1 cellular context compared by ENCODE assay signal in the genomic region with DNA sequence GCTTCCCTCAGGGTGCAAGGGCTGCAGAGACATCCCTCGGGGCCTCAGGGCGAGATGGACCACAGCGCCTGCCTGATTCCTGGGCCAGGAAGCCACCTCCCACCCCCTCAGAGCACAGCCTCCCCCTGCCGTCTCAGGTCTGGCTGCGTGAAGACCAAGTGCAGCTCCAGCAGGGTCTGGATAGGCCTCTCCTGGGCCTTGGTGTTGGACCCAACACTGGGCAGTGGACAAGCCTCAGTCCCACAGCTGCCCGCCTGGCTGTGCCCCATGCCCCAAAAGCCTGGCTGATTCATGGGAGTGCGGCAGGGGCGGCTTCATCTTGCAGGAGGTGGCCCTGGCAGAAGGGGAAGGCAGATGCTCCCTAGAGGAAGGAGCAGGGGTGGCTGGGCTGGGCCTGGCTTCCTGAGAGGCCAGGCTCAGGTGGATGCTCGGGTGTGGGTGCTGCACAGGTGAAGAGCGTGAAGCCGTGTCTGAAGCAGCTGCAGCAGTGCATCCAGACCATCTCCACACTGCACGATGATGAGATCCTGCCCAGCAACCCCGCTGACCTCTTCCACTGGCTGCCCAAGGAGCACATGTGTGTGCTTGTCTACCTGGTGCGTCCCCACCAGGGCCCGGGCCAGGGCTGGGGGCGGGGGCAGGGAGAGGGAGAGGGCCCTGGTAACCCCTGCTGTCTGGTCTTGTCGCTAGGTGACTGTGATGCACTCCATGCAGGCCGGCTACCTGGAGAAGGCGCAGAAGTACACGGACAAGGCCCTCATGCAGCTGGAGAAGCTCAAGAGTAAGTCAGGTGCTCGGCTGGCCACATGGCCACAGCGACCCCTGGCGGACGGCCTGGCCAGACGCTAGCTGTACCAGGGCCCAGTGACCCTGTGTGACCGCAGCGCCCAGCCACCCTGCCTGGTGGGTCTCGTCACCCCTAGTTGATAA.
TF ChIP-seq lines count a peak whose summit lies in the region.

No MANE protein-coding gene starts in this region.

TF ChIP-seq in K562, 482 proteins besides CTCF, POLR2A, EP300 and RAD21 (continues in another document):
- TF ChIP-seq DLX4 (CRISPR knock-in tag; IDR thresholded peaks at IDR 0.05) (no peak), GTF2A2 (tag; IDR thresholded peaks at IDR 0.05) (no peak), NFYB (IDR thresholded peaks at IDR 0.05; ENCODE audit: extremely low read depth, insufficient read length) (no peak), RB1 (IDR thresholded peaks at IDR 0.05; ENCODE audit: low read depth) (peak; percentile 80), SRSF1 (IDR thresholded peaks at IDR 0.05; ENCODE audit: low read depth, low read length) (no peak), ETV5 (CRISPR knock-in tag; IDR thresholded peaks at IDR 0.05; ENCODE audit: low read depth) (0 out of 2 replicates have a peak, but pooled peaks have one; percentile 21), RFX1 (IDR thresholded peaks at IDR 0.05) (no peak), ZBED1 (IDR thresholded peaks at IDR 0.05) (no peak), ILF3 (IDR thresholded peaks at IDR 0.05; ENCODE audit: borderline replicate concordance) (no peak), ZNF592 (IDR thresholded peaks at IDR 0.05) (no peak), GATAD2A (IDR thresholded peaks at IDR 0.05) (0 out of 2 replicates have a peak, but pooled peaks have one; percentile 30), NR3C1 (CRISPR knock-in tag; IDR thresholded peaks at IDR 0.05) (no peak), BRD9 (IDR thresholded peaks at IDR 0.05; ENCODE audit: low read depth, partially characterized antibody) (no peak), POLR2AphosphoS2 (IDR thresholded peaks at IDR 0.05; ENCODE audit: low read length) (peak; percentile 59; the same call in 1 of the 2 replicates), CTCFL (IDR thresholded peaks at IDR 0.05; ENCODE audit: borderline replicate concordance, insufficient read depth, low read depth, low read length, poor library complexity, severe bottlenecking) (peak; percentile 89), TRIM24 (IDR thresholded peaks at IDR 0.05) (no peak), FIP1L1 (IDR thresholded peaks at IDR 0.05; ENCODE audit: low read depth, low read length, poor library complexity, severe bottlenecking) (peak; percentile 57), TOE1 (IDR thresholded peaks at IDR 0.05; ENCODE audit: borderline replicate concordance) (peak; percentile 21; the same call in 1 of the 2 replicates), TOE1 (CRISPR knock-in tag; IDR thresholded peaks at IDR 0.05; ENCODE audit: borderline replicate concordance, low read depth) (0 out of 2 replicates have a peak, but pooled peaks have one; percentile 75), NCOA1 (IDR thresholded peaks at IDR 0.05; ENCODE audit: low read depth) (no peak), NR1H2 (CRISPR knock-in tag; IDR thresholded peaks at IDR 0.05) (no peak), CBFB (CRISPR knock-in tag; IDR thresholded peaks at IDR 0.05) (peak; percentile 76; the same call in 1 of the 2 replicates), PTBP1 (IDR thresholded peaks at IDR 0.05; ENCODE audit: low read depth, low read length) (no peak)
- TF ChIP-seq, protein P1, sequence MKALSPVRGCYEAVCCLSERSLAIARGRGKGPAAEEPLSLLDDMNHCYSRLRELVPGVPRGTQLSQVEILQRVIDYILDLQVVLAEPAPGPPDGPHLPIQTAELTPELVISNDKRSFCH (CRISPR knock-in tag; IDR thresholded peaks at IDR 0.05) = no peak
- TF ChIP-seq, protein P1 (tag; IDR thresholded peaks at IDR 0.05) = no peak
- TF ChIP-seq, protein P2, sequence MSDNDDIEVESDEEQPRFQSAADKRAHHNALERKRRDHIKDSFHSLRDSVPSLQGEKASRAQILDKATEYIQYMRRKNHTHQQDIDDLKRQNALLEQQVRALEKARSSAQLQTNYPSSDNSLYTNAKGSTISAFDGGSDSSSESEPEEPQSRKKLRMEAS (CRISPR knock-in tag; IDR thresholded peaks at IDR 0.05) = peak; percentile 86
- TF ChIP-seq, protein P3, sequence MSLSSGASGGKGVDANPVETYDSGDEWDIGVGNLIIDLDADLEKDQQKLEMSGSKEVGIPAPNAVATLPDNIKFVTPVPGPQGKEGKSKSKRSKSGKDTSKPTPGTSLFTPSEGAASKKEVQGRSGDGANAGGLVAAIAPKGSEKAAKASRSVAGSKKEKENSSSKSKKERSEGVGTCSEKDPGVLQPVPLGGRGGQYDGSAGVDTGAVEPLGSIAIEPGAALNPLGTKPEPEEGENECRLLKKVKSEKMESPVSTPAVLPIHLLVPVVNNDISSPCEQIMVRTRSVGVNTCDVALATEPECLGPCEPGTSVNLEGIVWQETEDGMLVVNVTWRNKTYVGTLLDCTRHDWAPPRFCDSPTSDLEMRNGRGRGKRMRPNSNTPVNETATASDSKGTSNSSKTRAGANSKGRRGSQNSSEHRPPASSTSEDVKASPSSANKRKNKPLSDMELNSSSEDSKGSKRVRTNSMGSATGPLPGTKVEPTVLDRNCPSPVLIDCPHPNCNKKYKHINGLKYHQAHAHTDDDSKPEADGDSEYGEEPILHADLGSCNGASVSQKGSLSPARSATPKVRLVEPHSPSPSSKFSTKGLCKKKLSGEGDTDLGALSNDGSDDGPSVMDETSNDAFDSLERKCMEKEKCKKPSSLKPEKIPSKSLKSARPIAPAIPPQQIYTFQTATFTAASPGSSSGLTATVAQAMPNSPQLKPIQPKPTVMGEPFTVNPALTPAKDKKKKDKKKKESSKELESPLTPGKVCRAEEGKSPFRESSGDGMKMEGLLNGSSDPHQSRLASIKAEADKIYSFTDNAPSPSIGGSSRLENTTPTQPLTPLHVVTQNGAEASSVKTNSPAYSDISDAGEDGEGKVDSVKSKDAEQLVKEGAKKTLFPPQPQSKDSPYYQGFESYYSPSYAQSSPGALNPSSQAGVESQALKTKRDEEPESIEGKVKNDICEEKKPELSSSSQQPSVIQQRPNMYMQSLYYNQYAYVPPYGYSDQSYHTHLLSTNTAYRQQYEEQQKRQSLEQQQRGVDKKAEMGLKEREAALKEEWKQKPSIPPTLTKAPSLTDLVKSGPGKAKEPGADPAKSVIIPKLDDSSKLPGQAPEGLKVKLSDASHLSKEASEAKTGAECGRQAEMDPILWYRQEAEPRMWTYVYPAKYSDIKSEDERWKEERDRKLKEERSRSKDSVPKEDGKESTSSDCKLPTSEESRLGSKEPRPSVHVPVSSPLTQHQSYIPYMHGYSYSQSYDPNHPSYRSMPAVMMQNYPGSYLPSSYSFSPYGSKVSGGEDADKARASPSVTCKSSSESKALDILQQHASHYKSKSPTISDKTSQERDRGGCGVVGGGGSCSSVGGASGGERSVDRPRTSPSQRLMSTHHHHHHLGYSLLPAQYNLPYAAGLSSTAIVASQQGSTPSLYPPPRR (CRISPR knock-in tag; IDR thresholded peaks at IDR 0.05; ENCODE audit: borderline replicate concordance) = peak; percentile 64; the same call in 1 of the 2 replicates
- TF ChIP-seq, protein P4, sequence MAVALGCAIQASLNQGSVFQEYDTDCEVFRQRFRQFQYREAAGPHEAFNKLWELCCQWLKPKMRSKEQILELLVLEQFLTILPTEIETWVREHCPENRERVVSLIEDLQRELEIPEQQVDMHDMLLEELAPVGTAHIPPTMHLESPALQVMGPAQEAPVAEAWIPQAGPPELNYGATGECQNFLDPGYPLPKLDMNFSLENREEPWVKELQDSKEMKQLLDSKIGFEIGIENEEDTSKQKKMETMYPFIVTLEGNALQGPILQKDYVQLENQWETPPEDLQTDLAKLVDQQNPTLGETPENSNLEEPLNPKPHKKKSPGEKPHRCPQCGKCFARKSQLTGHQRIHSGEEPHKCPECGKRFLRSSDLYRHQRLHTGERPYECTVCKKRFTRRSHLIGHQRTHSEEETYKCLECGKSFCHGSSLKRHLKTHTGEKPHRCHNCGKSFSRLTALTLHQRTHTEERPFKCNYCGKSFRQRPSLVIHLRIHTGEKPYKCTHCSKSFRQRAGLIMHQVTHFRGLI (CRISPR knock-in tag; IDR thresholded peaks at IDR 0.05) = no peak
- TF ChIP-seq, protein P5, sequence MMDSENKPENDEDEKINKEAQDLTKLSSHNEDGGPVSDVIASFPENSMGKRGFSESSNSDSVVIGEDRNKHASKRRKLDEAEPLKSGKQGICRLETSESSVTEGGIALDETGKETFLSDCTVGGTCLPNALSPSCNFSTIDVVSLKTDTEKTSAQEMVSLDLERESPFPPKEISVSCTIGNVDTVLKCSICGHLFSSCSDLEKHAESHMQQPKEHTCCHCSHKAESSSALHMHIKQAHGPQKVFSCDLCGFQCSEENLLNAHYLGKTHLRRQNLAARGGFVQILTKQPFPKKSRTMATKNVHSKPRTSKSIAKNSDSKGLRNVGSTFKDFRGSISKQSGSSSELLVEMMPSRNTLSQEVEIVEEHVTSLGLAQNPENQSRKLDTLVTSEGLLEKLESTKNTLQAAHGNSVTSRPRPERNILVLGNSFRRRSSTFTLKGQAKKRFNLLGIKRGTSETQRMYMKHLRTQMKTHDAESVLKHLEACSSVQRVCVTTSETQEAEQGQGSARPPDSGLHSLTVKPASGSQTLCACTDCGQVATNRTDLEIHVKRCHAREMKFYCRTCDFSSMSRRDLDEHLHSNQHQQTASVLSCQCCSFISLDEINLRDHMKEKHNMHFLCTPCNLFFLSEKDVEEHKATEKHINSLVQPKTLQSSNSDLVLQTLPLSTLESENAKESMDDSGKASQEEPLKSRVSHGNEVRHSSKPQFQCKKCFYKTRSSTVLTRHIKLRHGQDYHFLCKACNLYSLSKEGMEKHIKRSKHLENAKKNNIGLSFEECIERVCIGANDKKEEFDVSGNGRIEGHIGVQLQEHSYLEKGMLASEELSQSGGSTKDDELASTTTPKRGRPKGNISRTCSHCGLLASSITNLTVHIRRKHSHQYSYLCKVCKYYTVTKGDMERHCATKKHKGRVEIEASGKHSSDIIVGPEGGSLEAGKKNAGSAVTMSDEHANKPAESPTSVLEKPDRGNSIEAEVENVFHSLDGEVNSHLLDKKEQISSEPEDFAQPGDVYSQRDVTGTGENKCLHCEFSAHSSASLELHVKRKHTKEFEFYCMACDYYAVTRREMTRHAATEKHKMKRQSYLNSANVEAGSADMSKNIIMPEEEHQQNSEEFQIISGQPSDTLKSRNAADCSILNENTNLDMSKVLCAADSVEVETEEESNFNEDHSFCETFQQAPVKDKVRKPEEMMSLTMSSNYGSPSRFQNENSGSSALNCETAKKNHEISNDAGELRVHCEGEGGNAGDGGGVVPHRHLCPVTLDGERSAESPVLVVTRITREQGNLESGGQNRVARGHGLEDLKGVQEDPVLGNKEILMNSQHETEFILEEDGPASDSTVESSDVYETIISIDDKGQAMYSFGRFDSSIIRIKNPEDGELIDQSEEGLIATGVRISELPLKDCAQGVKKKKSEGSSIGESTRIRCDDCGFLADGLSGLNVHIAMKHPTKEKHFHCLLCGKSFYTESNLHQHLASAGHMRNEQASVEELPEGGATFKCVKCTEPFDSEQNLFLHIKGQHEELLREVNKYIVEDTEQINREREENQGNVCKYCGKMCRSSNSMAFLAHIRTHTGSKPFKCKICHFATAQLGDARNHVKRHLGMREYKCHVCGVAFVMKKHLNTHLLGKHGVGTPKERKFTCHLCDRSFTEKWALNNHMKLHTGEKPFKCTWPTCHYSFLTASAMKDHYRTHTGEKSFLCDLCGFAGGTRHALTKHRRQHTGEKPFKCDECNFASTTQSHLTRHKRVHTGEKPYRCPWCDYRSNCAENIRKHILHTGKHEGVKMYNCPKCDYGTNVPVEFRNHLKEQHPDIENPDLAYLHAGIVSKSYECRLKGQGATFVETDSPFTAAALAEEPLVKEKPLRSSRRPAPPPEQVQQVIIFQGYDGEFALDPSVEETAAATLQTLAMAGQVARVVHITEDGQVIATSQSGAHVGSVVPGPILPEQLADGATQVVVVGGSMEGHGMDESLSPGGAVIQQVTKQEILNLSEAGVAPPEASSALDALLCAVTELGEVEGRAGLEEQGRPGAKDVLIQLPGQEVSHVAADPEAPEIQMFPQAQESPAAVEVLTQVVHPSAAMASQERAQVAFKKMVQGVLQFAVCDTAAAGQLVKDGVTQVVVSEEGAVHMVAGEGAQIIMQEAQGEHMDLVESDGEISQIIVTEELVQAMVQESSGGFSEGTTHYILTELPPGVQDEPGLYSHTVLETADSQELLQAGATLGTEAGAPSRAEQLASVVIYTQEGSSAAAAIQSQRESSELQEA (IDR thresholded peaks at IDR 0.05; ENCODE audit: low read depth) = no peak
